ENCODE assay signal across 7 cellular contexts in genomic region chr4:42328978-42329377, GRCh38.
"Had no signal": no experiment of that assay in that cellular context is flagged by ENCODE, and none has a peak within 500 bp of the region (broad histone marks: within the 10 kb centered on the region; RNA-seq: fewer than 3 reads in every experiment).

No MANE protein-coding gene starts in this region.

- ATAC-seq: GM12878 had no signal

- H3K4me3 ChIP-seq: GM12878 had no signal

- FAIRE-seq: G401.6, GM12878, GM12891, GM18507, GM19239 had no signal

- DNase-seq: GDM1, GF-D8 had no signal
